ENCODE assay signal across 30 cellular contexts in the genomic region with DNA sequence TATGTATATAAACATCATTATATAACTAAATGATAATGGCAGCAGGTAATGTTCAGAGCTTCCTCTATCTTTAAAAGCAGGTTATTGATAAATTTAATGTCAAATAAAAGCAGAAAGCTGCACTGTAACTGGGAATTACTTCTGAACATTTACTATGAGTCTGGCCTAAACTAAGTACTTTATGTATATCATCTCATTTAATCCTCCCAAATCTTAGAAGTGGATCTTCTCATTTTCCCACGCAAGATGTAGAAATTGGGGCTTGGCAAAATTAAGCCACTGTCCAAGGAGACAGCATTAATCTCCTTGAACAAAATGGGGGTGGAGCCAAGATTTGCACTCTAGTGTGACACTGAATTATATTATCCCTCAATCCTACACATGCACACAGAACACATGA. TPM values are rescaled to one million over a fixed set of nuclear protein-coding genes. Genes with fewer than 3 reads are reported as not detected.
DNase-seq lines count a peak whose midpoint lies in the region; ATAC-seq, FAIRE-seq and TF ChIP-seq lines count a peak whose summit lies in the region.
"Had no signal": no experiment of that assay in that cellular context is flagged by ENCODE, and none has a peak within 500 bp of the region (broad histone marks: within the 10 kb centered on the region; RNA-seq: fewer than 3 reads in every experiment).

No MANE protein-coding gene starts in this region.

- no peaks in the 10 kb centered on the region for H3K9me2 ChIP-seq in OCI-LY1 (ENCODE audit: low read depth, low read length)

- no peaks in the 10 kb centered on the region for H3F3A ChIP-seq in OCI-LY1 (ENCODE audit: insufficient read depth, low read length)

- no peaks in the 10 kb centered on the region for H3K9me3 ChIP-seq in OCI-LY1 (ENCODE audit: low read length)
- H3K9me3 ChIP-seq: heart left ventricle, Peyer's patch, suprapubic skin, upper lobe of left lung had no signal

- peaks cover 8% of the 10 kb centered on the region for H3K36me3 Mint-ChIP-seq in activated naive CD4-positive, alpha-beta T cell treated with anti-CD3 and anti-CD28 coated beads, Interleukin-2, amount 50 U/mL, for 24 hours
- H3K36me3 Mint-ChIP-seq in effector memory CD8-positive, alpha-beta T cell (ENCODE audit: insufficient read depth): peaks cover 26% of the 10 kb centered on the region
- H3K36me3 Mint-ChIP-seq in T-helper 2 cell treated with Interferon-gamma antibody and Interleukin-4, amounts not matched to agents 5 μg/mL and 100 μg/mL, for 36 hours (ENCODE audit: low read depth): peaks cover 43% of the 10 kb centered on the region

- no peaks in the 10 kb centered on the region for H3K9me3 Mint-ChIP-seq in activated naive CD4-positive, alpha-beta T cell treated with anti-CD3 and anti-CD28 coated beads, Interleukin-2, amount 50 U/mL, for 24 hours
- H3K9me3 Mint-ChIP-seq in effector memory CD8-positive, alpha-beta T cell: no peaks in the 10 kb centered on the region
- H3K9me3 Mint-ChIP-seq in T-helper 2 cell treated with Interferon-gamma antibody and Interleukin-4, amounts not matched to agents 5 μg/mL and 100 μg/mL, for 36 hours: no peaks in the 10 kb centered on the region
- H3K9me3 Mint-ChIP-seq: dendritic cell treated with granulocyte-macrophage colony-stimulating factor and Interleukin-4, amounts not matched to agents 40 ng/mL and 50 ng/mL, for 4 days had no signal

- H3K27me3 ChIP-seq in OCI-LY1 (ENCODE audit: insufficient read depth, low read length): no peaks in the 10 kb centered on the region
- H3K27me3 ChIP-seq: heart left ventricle, Peyer's patch, suprapubic skin, upper lobe of left lung had no signal

- no peak for TF ChIP-seq CTCF in OCI-LY1 (IDR thresholded peaks at IDR 0.05; ENCODE audit: low read length)

- no peaks in the 10 kb centered on the region for H3K27me3 Mint-ChIP-seq in activated naive CD4-positive, alpha-beta T cell treated with anti-CD3 and anti-CD28 coated beads, Interleukin-2, amount 50 U/mL, for 24 hours
- no peaks in the 10 kb centered on the region for H3K27me3 Mint-ChIP-seq in effector memory CD8-positive, alpha-beta T cell
- peaks cover 6% of the 10 kb centered on the region for H3K27me3 Mint-ChIP-seq in T-helper 2 cell treated with Interferon-gamma antibody and Interleukin-4, amounts not matched to agents 5 μg/mL and 100 μg/mL, for 36 hours (ENCODE audit: low read depth)
- H3K27me3 Mint-ChIP-seq: dendritic cell treated with granulocyte-macrophage colony-stimulating factor and Interleukin-4, amounts not matched to agents 40 ng/mL and 50 ng/mL, for 4 days had no signal

- no peak overlapping the region for H2AFZ ChIP-seq in OCI-LY1 (ENCODE audit: low read length)

- H3K4me3 Mint-ChIP-seq in activated naive CD4-positive, alpha-beta T cell treated with anti-CD3 and anti-CD28 coated beads, Interleukin-2, amount 50 U/mL, for 24 hours: no peak overlapping the region
- H3K4me3 Mint-ChIP-seq in effector memory CD8-positive, alpha-beta T cell: peak overlapping the region in 1 of 2 donors; percentile 78
- no peak overlapping the region for H3K4me3 Mint-ChIP-seq in T-helper 2 cell treated with Interferon-gamma antibody and Interleukin-4, amounts not matched to agents 5 μg/mL and 100 μg/mL, for 36 hours
- H3K4me3 Mint-ChIP-seq: dendritic cell treated with granulocyte-macrophage colony-stimulating factor and Interleukin-4, amounts not matched to agents 40 ng/mL and 50 ng/mL, for 4 days; endodermal cell; H9 had no signal

- H4K20me1 ChIP-seq in OCI-LY1 (ENCODE audit: insufficient read depth, low read length): no peaks in the 10 kb centered on the region

- H3K36me3 ChIP-seq in OCI-LY1 (ENCODE audit: insufficient read depth, low read length): peaks cover 12% of the 10 kb centered on the region
- H3K36me3 ChIP-seq: Peyer's patch, suprapubic skin, upper lobe of left lung had no signal

- peak overlapping the region; percentile 52 for H3K4me3 ChIP-seq in OCI-LY1 (ENCODE audit: low read depth, low read length, poor library complexity, severe bottlenecking)
- H3K4me3 ChIP-seq: heart left ventricle, Peyer's patch, suprapubic skin, upper lobe of left lung had no signal

- DNase-seq in activated naive CD4-positive, alpha-beta T cell treated with anti-CD3 and anti-CD28 coated beads, Interleukin-2, amount 50 U/mL, for 16 hours: no peak
- DNase-seq in effector memory CD8-positive, alpha-beta T cell: no peak
- DNase-seq in GM12892 (ENCODE audit: insufficient read length) (no peak), SKM-1 treated with dmso at 0.1 percent for 144 hours (lab: John Stamatoyannopoulos, UW; ENCODE audit: unreplicated experiment) (no peak)
- no peak for DNase-seq in T-helper 2 cell treated with Interferon-gamma antibody and Interleukin-4, amounts not matched to agents 5 μg/mL and 100 μg/mL, for 36 hours (ENCODE audit: low spot score)
- DNase-seq: activated CD4-positive, alpha-beta T cell treated with anti-CD3 and anti-CD28 coated beads for 48 hours; activated effector memory CD4-positive, alpha-beta T cell treated with anti-CD3 and anti-CD28 coated beads, Interleukin-2, amount 50 U/mL, for 16 hours; caudate nucleus; DMS 273 treated with DMSO at 0.1 percent for 48 hours; EL; endodermal cell; H9; heart left ventricle; kidney; left ventricle myocardium superior; NCI-H1436; NCI-H226; NCI-H69; Peyer's patch; SHP77 treated with DMSO at 0.1 percent for 48 hours; stimulated activated naive CD4-positive, alpha-beta T cell treated with Interleukin-2 at 50 U/mL for 16 hours; upper lobe of left lung; WERI-Rb-1 had no signal

- TF ChIP-seq POLR2A in GM12892 (IDR thresholded peaks at IDR 0.05; ENCODE audit: low read depth, low read length): no peak

- H3K9ac ChIP-seq in OCI-LY1 (ENCODE audit: low read length): no peak overlapping the region; the same call in 1 of the 2 replicates
- H3K9ac ChIP-seq: KMS-11 had no signal

- H3K4me2 ChIP-seq in OCI-LY1 (ENCODE audit: low read length): peak overlapping the region; percentile 88
- H3K4me2 ChIP-seq: KMS-11 had no signal

- H3K79me2 ChIP-seq in OCI-LY1 (ENCODE audit: insufficient read depth, low read length): peaks cover 94% of the 10 kb centered on the region

- peaks cover 89% of the 10 kb centered on the region for H3K4me1 ChIP-seq in OCI-LY1 (ENCODE audit: insufficient read depth, low read length, severe bottlenecking)

- peak overlapping the region; percentile 13 for H3K27ac Mint-ChIP-seq in activated naive CD4-positive, alpha-beta T cell treated with anti-CD3 and anti-CD28 coated beads, Interleukin-2, amount 50 U/mL, for 24 hours
- peak overlapping the region; percentile 90 to 92 for H3K27ac Mint-ChIP-seq in effector memory CD8-positive, alpha-beta T cell
- no peak overlapping the region for H3K27ac Mint-ChIP-seq in T-helper 2 cell treated with Interferon-gamma antibody and Interleukin-4, amounts not matched to agents 5 μg/mL and 100 μg/mL, for 36 hours
- H3K27ac Mint-ChIP-seq: endodermal cell, H9 had no signal

- peaks cover 94% of the 10 kb centered on the region for H3K4me1 Mint-ChIP-seq in activated naive CD4-positive, alpha-beta T cell treated with anti-CD3 and anti-CD28 coated beads, Interleukin-2, amount 50 U/mL, for 24 hours
- peaks cover 67 to 88% of the 10 kb centered on the region in 2 donors for H3K4me1 Mint-ChIP-seq in effector memory CD8-positive, alpha-beta T cell (ENCODE audit: low read depth in 2 of 2)
- peaks cover 66% of the 10 kb centered on the region for H3K4me1 Mint-ChIP-seq in T-helper 2 cell treated with Interferon-gamma antibody and Interleukin-4, amounts not matched to agents 5 μg/mL and 100 μg/mL, for 36 hours (ENCODE audit: low read depth)

- no peak for ATAC-seq in effector memory CD8-positive, alpha-beta T cell (replicated peaks)
- ATAC-seq in HG02870 (IDR thresholded peaks at IDR 0.05; ENCODE audit: unreplicated experiment): no peak
- ATAC-seq: heart left ventricle, left ventricle myocardium superior had no signal

- H3K27ac ChIP-seq in OCI-LY1 (ENCODE audit: low read depth, low read length, poor library complexity, severe bottlenecking): peak overlapping the region; percentile 96
- H3K27ac ChIP-seq: HL-60, KMS-11, suprapubic skin, upper lobe of left lung, WERI-Rb-1 had no signal

- no peak for FAIRE-seq in GM12892 (lab: Jason Lieb, UNC)
- FAIRE-seq: kidney had no signal

RNA-seq across cellular contexts. Expression of gene NIN, which starts 5.7 kb away (rescaled TPM):
- 56.2 TPM for polyA plus RNA-seq in GM12892 (2012; ENCODE audit: missing spikeins)

RNA-seq across cellular contexts. Expression of gene ABHD12B, which starts 46.5 kb away (rescaled TPM):
- polyA plus RNA-seq in GM12892 (2012; ENCODE audit: missing spikeins): 0.64 TPM
- polyA plus RNA-seq: heart left ventricle had no signal
